19 cellular contexts compared by ENCODE assay signal in genomic region chr7:9204571-9204970, GRCh38.
DNase-seq lines count a peak whose midpoint lies in the region; ATAC-seq, FAIRE-seq and TF ChIP-seq lines count a peak whose summit lies in the region.
"Had no signal": no experiment of that assay in that cellular context is flagged by ENCODE, and none has a peak within 500 bp of the region (broad histone marks: within the 10 kb centered on the region; RNA-seq: fewer than 3 reads in every experiment).

No MANE protein-coding gene starts in this region.

- no peaks in the 10 kb centered on the region for H3K9me3 ChIP-seq in mesodermal cell (ENCODE audit: control insufficient read depth, low read length)
- H3K9me3 ChIP-seq in tibial artery, result no peaks in the 10 kb centered on the region
- H3K9me3 ChIP-seq: BLaER1 treated with 17β-estradiol and CSF1 and Interleukin-3, amounts not matched to agents 10 nM and 100 nM had no signal

- H3K9me3 Mint-ChIP-seq in immature natural killer cell, result peaks cover 8 to 42% (median 13%) of the 10 kb centered on the region in 6 donors

- H3K27ac ChIP-seq in mesodermal cell (ENCODE audit: low read depth, low read length, severe bottlenecking) (peak overlapping the region; percentile 11), tibial artery (no peak overlapping the region)
- H3K27ac ChIP-seq: BLaER1 treated with 17β-estradiol and CSF1 and Interleukin-3, amounts not matched to agents 10 nM and 100 nM; PC-9; SK-N-MC had no signal

- no peaks in the 10 kb centered on the region for H3K36me3 Mint-ChIP-seq in immature natural killer cell
- H3K36me3 Mint-ChIP-seq: CD8-positive, alpha-beta memory T cell had no signal

- no peaks in the 10 kb centered on the region for H3K4me1 Mint-ChIP-seq in immature natural killer cell
- H3K4me1 Mint-ChIP-seq: CD8-positive, alpha-beta memory T cell had no signal

- H3K4me3 ChIP-seq in mesodermal cell (ENCODE audit: extremely low read depth, insufficient read depth, low read length, poor library complexity, severe bottlenecking) (no peak overlapping the region), tibial artery (no peak overlapping the region)
- H3K4me3 ChIP-seq: BLaER1 treated with 17β-estradiol and CSF1 and Interleukin-3, amounts not matched to agents 10 nM and 100 nM; PC-9; SK-N-MC had no signal

- peak; percentile 41 for FAIRE-seq in D721Med (lab: Jason Lieb, UNC)
- no peak for FAIRE-seq in GM12891 (lab: Jason Lieb, UNC)
- FAIRE-seq: A204.1 had no signal

- DNase-seq in D721Med (ENCODE audit: insufficient read length, low spot score), result no peak
- peak; percentile 7 for DNase-seq in amniotic epithelial cell (ENCODE audit: low read depth)
- peak; percentile 11 for DNase-seq in glomerular visceral epithelial cell (ENCODE audit: extremely low spot score)
- no peak for DNase-seq in immature natural killer cell
- DNase-seq in GM12891 (ENCODE audit: insufficient read length, low spot score), result no peak
- no peak for DNase-seq in tibial artery
- DNase-seq: CD8-positive, alpha-beta memory T cell; GDM1; H7; MV-4-11; NCI-H1417; NCI-H2029; NCI-H774; PC-9 had no signal

- intact Hi-C loops in tibial artery (cut with DNase I; ENCODE audit: low total_unique reads), result no loop called here

- H3K4me3 Mint-ChIP-seq in immature natural killer cell, result no peak overlapping the region
- H3K4me3 Mint-ChIP-seq: CD8-positive, alpha-beta memory T cell had no signal

- TF ChIP-seq CTCF in D721Med (IDR thresholded peaks at IDR 0.05; ENCODE audit: insufficient read depth, missing control alignments) (no peak), tibial artery (IDR thresholded peaks at IDR 0.05) (no peak)

- H3K27ac Mint-ChIP-seq in immature natural killer cell, result no peak overlapping the region
- H3K27ac Mint-ChIP-seq: CD8-positive, alpha-beta memory T cell had no signal

- H3K4me1 ChIP-seq in mesodermal cell (ENCODE audit: control insufficient read depth, insufficient read depth, low read length, poor library complexity, severe bottlenecking), result no peaks in the 10 kb centered on the region
- H3K4me1 ChIP-seq in tibial artery, result no peaks in the 10 kb centered on the region

- TF ChIP-seq POLR2A in GM12891 (IDR thresholded peaks at IDR 0.05; ENCODE audit: low read depth, low read length), result no peak

- H3K27me3 ChIP-seq in tibial artery, result no peaks in the 10 kb centered on the region
- H3K27me3 ChIP-seq: BLaER1 treated with 17β-estradiol and CSF1 and Interleukin-3, amounts not matched to agents 10 nM and 100 nM had no signal

- no peak for ATAC-seq in GM21576 (IDR thresholded peaks at IDR 0.05; ENCODE audit: unreplicated experiment)

- H3K27me3 Mint-ChIP-seq in immature natural killer cell (ENCODE audit: low read depth in 3 of 3), result peaks cover 0 to 4% (median 2%) of the 10 kb centered on the region in 3 donors
- H3K27me3 Mint-ChIP-seq: CD8-positive, alpha-beta memory T cell had no signal

- no CpG with 5 or more reads among the region's 1 CpG for WGBS in mesodermal cell (ENCODE audit: insufficient coverage in 2 of 2), 2 experiments

- no peaks in the 10 kb centered on the region for H3K36me3 ChIP-seq in mesodermal cell (ENCODE audit: control insufficient read depth, insufficient read depth, low read length)
- no peaks in the 10 kb centered on the region for H3K36me3 ChIP-seq in tibial artery
- H3K36me3 ChIP-seq: BLaER1 treated with 17β-estradiol and CSF1 and Interleukin-3, amounts not matched to agents 10 nM and 100 nM had no signal

TF ChIP-seq in GM12891, 5 proteins besides CTCF, POLR2A, EP300 and RAD21:
- TF ChIP-seq TAF1 (IDR thresholded peaks at IDR 0.05; ENCODE audit: low read depth, low read length) (no peak), PAX5 (IDR thresholded peaks at IDR 0.05; ENCODE audit: insufficient read depth, low read length, severe bottlenecking) (no peak), POU2F2 (IDR thresholded peaks at IDR 0.05; ENCODE audit: low read depth, low read length) (no peak), SPI1 (IDR thresholded peaks at IDR 0.05; ENCODE audit: low read depth, low read length) (no peak), POLR2AphosphoS5 (IDR thresholded peaks at IDR 0.05; ENCODE audit: low read depth, low read length) (no peak)
TF ChIP-seq in GM12891: peak in this region for 0.

Comparison
In these comparisons a context has a peak if more than half of its experiments do, and no peak if none do; other contexts are left out.
1. DNase-seq: peak in amniotic epithelial cell (single experiment) and glomerular visceral epithelial cell (single experiment); none in D721Med (single experiment), immature natural killer cell (0 of 3), GM12891 (single experiment) and tibial artery (0 of 2).